ENCODE assay signal across 23 cellular contexts in genomic region chr7:70726294-70726693, GRCh38.
DNase-seq lines count a peak whose midpoint lies in the region; ATAC-seq, FAIRE-seq and TF ChIP-seq lines count a peak whose summit lies in the region.
"Had no signal": no experiment of that assay in that cellular context is flagged by ENCODE, and none has a peak within 500 bp of the region (broad histone marks: within the 10 kb centered on the region; RNA-seq: fewer than 3 reads in every experiment).

No MANE protein-coding gene starts in this region.

- POLR2A ChIA-PET in GM12878 (lab: Charles Lee) = interaction anchor here (0.6 to 1.5 kb wide), 4 partner anchors 9 to 38 kb away, joined by 3 to 9 read pairs (median 6); no protein-coding TSS in a partner anchor

- in situ Hi-C loops in GM12878 (cut with MboI) = loop anchor here (5.0 kb wide), 1 partner anchor 36 kb away; no protein-coding TSS in a partner anchor

- TSS peak; percentile 97 for BruUV-seq in GM12878 (replicated peaks; lab: Mats Ljungman, UMichigan)

- peak overlapping the region; percentile 89 for H3K4me2 ChIP-seq in GM12878 (ENCODE audit: control insufficient read depth, insufficient read depth)
- H3K4me2 ChIP-seq: PC-9 had no signal

- 100% methylated on average over 1 of the region's 1 CpG for whole genome bisulfite sequencing in HUES64
- WGBS in GM12878 (ENCODE audit: insufficient coverage, insufficient replicate concordance, low lambda C conversion rate, missing lambda C conversion rate) = 80% methylated on average over 1 of the region's 1 CpG
- WGBS in pancreas, 2 donors = 66 to 86% methylated on average over 1 of the region's 1 CpG

- ATAC-seq in GM12878 = no peak
- ATAC-seq in Right ventricle myocardium inferior = no peak
- ATAC-seq in pancreas = no peak
- ATAC-seq: K562 had no signal

- H4K20me1 ChIP-seq in GM12878 (ENCODE audit: control insufficient read depth, insufficient read depth) = no peaks in the 10 kb centered on the region

- H3K27ac ChIP-seq in HUES64 (ENCODE audit: low read depth, low read length) (no peak overlapping the region), GM12878 (ENCODE audit: control insufficient read depth, insufficient read depth) (peak overlapping the region; percentile 89), iPS-18a (ENCODE audit: low read length) (no peak overlapping the region), pancreas (no peak overlapping the region)
- H3K27ac ChIP-seq: HL-60, PC-9, SJSA1 had no signal

- no peak for TF ChIP-seq POLR2A in GM12878 (IDR thresholded peaks at IDR 0.05; ENCODE audit: low read depth, low read length)

- RAD21 ChIA-PET in GM12878 (lab: Charles Lee; ENCODE audit: unreplicated experiment) = interaction anchor here (0.7 to 1.8 kb wide), 10 partner anchors 9 to 49 kb away, joined by 3 to 15 read pairs (median 4); no protein-coding TSS in a partner anchor

- CTCF ChIA-PET in GM12878 (lab: Yijun Ruan, JAX) = interaction anchor here (0.9 to 1.5 kb wide), 4 partner anchors 9 to 49 kb away, joined by 3 to 4 read pairs (median 4); no protein-coding TSS in a partner anchor

- H3K27me3 ChIP-seq in GM06990 (replicated peaks; ENCODE audit: control insufficient read depth, insufficient read depth, low read length) (no peaks in the 10 kb centered on the region), HUES64 (ENCODE audit: insufficient read depth, low read length) (no peaks in the 10 kb centered on the region), GM12878 (replicated peaks in 1 of 2; ENCODE audit: control insufficient read depth in 2 of 2, insufficient read depth in 2 of 2, low read length in 1 of 2) (no peaks in the 10 kb centered on the region), iPS-18a (ENCODE audit: control insufficient read depth, insufficient read depth, low read length) (no peaks in the 10 kb centered on the region), pancreas (no peaks in the 10 kb centered on the region)
- H3K27me3 ChIP-seq: MG63, SJSA1 had no signal

- no peak for TF ChIP-seq EP300 in GM12878 (IDR thresholded peaks at IDR 0.05; ENCODE audit: borderline replicate concordance in 1 of 2, control insufficient read depth in 1 of 2, low read depth in 2 of 2, low read length in 2 of 2)

- peaks cover 69% of the 10 kb centered on the region for H3K4me1 ChIP-seq in HUES64 (ENCODE audit: insufficient read depth, low read length)
- H3K4me1 ChIP-seq in GM12878 (ENCODE audit: control insufficient read depth, insufficient read depth, low read length) = peaks cover 42% of the 10 kb centered on the region
- peaks cover 60% of the 10 kb centered on the region for H3K4me1 ChIP-seq in iPS-18a (ENCODE audit: control insufficient read depth, low read depth, low read length)
- H3K4me1 ChIP-seq in pancreas = no peaks in the 10 kb centered on the region
- H3K4me1 ChIP-seq: SJSA1 had no signal

- H2AFZ ChIP-seq in GM12878 (ENCODE audit: control insufficient read depth, low read depth, low read length) = no peak overlapping the region
- H2AFZ ChIP-seq: PC-9 had no signal

- TF ChIP-seq CTCF in GM06990 (IDR thresholded peaks at IDR 0.05; ENCODE audit: insufficient read depth, low read length, poor library complexity, severe bottlenecking) (no peak), GM12878 (IDR thresholded peaks at IDR 0.05 in 2 of 3, conservative IDR thresholded peaks at IDR 0.05 in 1 of 3; ENCODE audit: control insufficient read depth in 2 of 3, extremely low read depth in 1 of 3, insufficient read depth in 1 of 3, low read depth in 3 of 3, low read length in 3 of 3) (no peak), pancreas (IDR thresholded peaks at IDR 0.05) (no peak)

- TF ChIP-seq RAD21 in GM12878 (IDR thresholded peaks at IDR 0.05; ENCODE audit: insufficient read depth, low read depth, low read length) = no peak

- DNase-seq in GM06990 (ENCODE audit: extremely low read depth, insufficient read length) (no peak), GM12878 (ENCODE audit: low read depth, low spot score) (no peak), Right ventricle myocardium inferior (ENCODE audit: missing footprints) (no peak), pancreas (no peak)
- no peak for DNase-seq in effector CD4-positive, alpha-beta T cell
- DNase-seq in activated CD4-positive, alpha-beta T cell treated with anti-CD3 and anti-CD28 coated beads for 4 hours = no peak
- DNase-seq: CD4-positive, CD25-positive, alpha-beta regulatory T cell; MG63; NCI-H1105 treated with DMSO at 0.1 percent for 48 hours; NCI-H2029; NCI-H446; NCI-H524 treated with DMSO at 0.1 percent for 48 hours; NCI-H774; PC-9; Right ventricle myocardium superior had no signal

- H3K9me3 ChIP-seq in HUES64 (ENCODE audit: insufficient read depth, low read depth, low read length) (no peaks in the 10 kb centered on the region), GM12878 (replicated peaks; ENCODE audit: control insufficient read depth, insufficient read depth, low read length) (peaks cover 7% of the 10 kb centered on the region; the same call in 2 of the 3 replicates), iPS-18a (ENCODE audit: control insufficient read depth, low read depth, low read length) (no peaks in the 10 kb centered on the region), pancreas (no peaks in the 10 kb centered on the region)
- H3K9me3 ChIP-seq: MG63, SJSA1 had no signal

- intact Hi-C loops in GM12878 (cut with micrococcal nuclease; ENCODE audit: unreplicated experiment) (loop anchor here (2.0 kb wide), 1 partner anchor 15 kb away; no protein-coding TSS in a partner anchor), Right ventricle myocardium inferior (cut with DNase I) (no loop called here), pancreas (cut with DNase I) (no loop called here)

- FAIRE-seq in GM12878 (lab: Jason Lieb, UNC) (no peak), pancreas (lab: Jason Lieb, UNC) (no peak)
- FAIRE-seq: D721Med, GM19239, H54, K562 had no signal

- H3K36me3 ChIP-seq in GM06990 (ENCODE audit: control insufficient read depth, insufficient read depth, low read length) = no peaks in the 10 kb centered on the region
- H3K36me3 ChIP-seq in HUES64 (ENCODE audit: insufficient read depth, low read length) = peaks cover 6% of the 10 kb centered on the region
- H3K36me3 ChIP-seq in GM12878 (ENCODE audit: control insufficient read depth in 2 of 2, insufficient read depth in 2 of 2, low read length in 1 of 2) = no peaks in the 10 kb centered on the region; a peak in 3 of 4 replicates
- peaks cover 11% of the 10 kb centered on the region for H3K36me3 ChIP-seq in iPS-18a (ENCODE audit: control insufficient read depth, low read depth, low read length)
- H3K36me3 ChIP-seq in pancreas = no peaks in the 10 kb centered on the region
- H3K36me3 ChIP-seq: MG63, SJSA1 had no signal

- peak overlapping the region; percentile 16; the same call in 1 of the 2 replicates for H3K4me3 ChIP-seq in GM06990 (replicated peaks; ENCODE audit: low read depth, low read length)
- H3K4me3 ChIP-seq in HUES64 (ENCODE audit: low read length) = peak overlapping the region; percentile 6; the same call in 1 of the 2 replicates
- 0 out of 2 replicates have a peak overlapping the region, but pooled peaks have one; percentile 4 for H3K4me3 ChIP-seq in GM12878
- peak overlapping the region; percentile 33 for H3K4me3 ChIP-seq in iPS-18a (ENCODE audit: low read length)
- H3K4me3 ChIP-seq in pancreas = no peak overlapping the region
- H3K4me3 ChIP-seq: K562, MG63, PC-9, SJSA1 had no signal

- H3K9ac ChIP-seq in HUES64 (ENCODE audit: low read depth, low read length) = no peak overlapping the region
- peak overlapping the region; percentile 52 for H3K9ac ChIP-seq in GM12878 (ENCODE audit: control insufficient read depth, insufficient read depth, low read length)
- H3K9ac ChIP-seq in iPS-18a (ENCODE audit: low read length) = no peak overlapping the region

- peaks cover 72% of the 10 kb centered on the region for H3K79me2 ChIP-seq in GM12878 (ENCODE audit: control insufficient read depth, insufficient read depth, low read length)

- SMC1A ChIA-PET in GM12878 (lab: Charles Lee; ENCODE audit: uncharacterized antibody, unreplicated experiment) = interaction anchor here (0.8 to 1.8 kb wide), 13 partner anchors 9 to 51 kb away, joined by 3 to 15 read pairs (median 5); no protein-coding TSS in a partner anchor

TF ChIP-seq in GM12878, 131 proteins besides CTCF, POLR2A, EP300 and RAD21:
- no peak for TF ChIP-seq BCL3 (IDR thresholded peaks at IDR 0.05; ENCODE audit: borderline replicate concordance, insufficient read depth, low read depth, low read length, poor library complexity, severe bottlenecking)
- peak; percentile 64 for TF ChIP-seq ZNF24 (IDR thresholded peaks at IDR 0.05)
- no peak for TF ChIP-seq PML (IDR thresholded peaks at IDR 0.05; ENCODE audit: low read length)

Comparison
In these comparisons a context has a peak if more than half of its experiments do, and no peak if none do; other contexts are left out.
1. H3K4me3 ChIP-seq: peak in GM06990 (single experiment), HUES64 (single experiment), GM12878 (single experiment) and iPS-18a (single experiment); none in pancreas (0 of 4).